Comparison of ENCODE assay signal across 25 cellular contexts in genomic region chr1:43450251-43451070, GRCh38. TPM values are rescaled to one million over a fixed set of nuclear protein-coding genes. Genes with fewer than 3 reads are reported as not detected.
DNase-seq lines count a peak whose midpoint lies in the region; ATAC-seq and TF ChIP-seq lines count a peak whose summit lies in the region.
"Had no signal": no experiment of that assay in that cellular context is flagged by ENCODE, and none has a peak within 500 bp of the region (broad histone marks: within the 10 kb centered on the region; RNA-seq: fewer than 3 reads in every experiment).

No MANE protein-coding gene starts in this region.

- peaks cover 2% of the 10 kb centered on the region for H3K27me3 Mint-ChIP-seq in T-helper 2 cell treated with Interferon-gamma antibody and Interleukin-4, amounts not matched to agents 5 μg/mL and 100 μg/mL, for 36 hours (ENCODE audit: low read depth)
- peaks cover 21% of the 10 kb centered on the region for H3K27me3 Mint-ChIP-seq in HFFc6 (ENCODE audit: insufficient read depth)
- peaks cover 4% of the 10 kb centered on the region in 2 donors for H3K27me3 Mint-ChIP-seq in effector memory CD8-positive, alpha-beta T cell
- H3K27me3 Mint-ChIP-seq: stimulated activated memory B cell treated with anti-CD40 and anti-IgM and Interleukin-4, amounts not matched to agents 10 μg/mL and 1 μg/mL and 100 μg/mL, for 72 hours had no signal

- no peak overlapping the region for H3K4me3 Mint-ChIP-seq in T-helper 2 cell treated with Interferon-gamma antibody and Interleukin-4, amounts not matched to agents 5 μg/mL and 100 μg/mL, for 36 hours
- H3K4me3 Mint-ChIP-seq in HFFc6 = no peak overlapping the region
- no peak overlapping the region for H3K4me3 Mint-ChIP-seq in effector memory CD8-positive, alpha-beta T cell
- H3K4me3 Mint-ChIP-seq: activated CD4-positive, alpha-beta T cell treated with anti-CD3 and anti-CD28 coated beads, Interleukin-2, amount 10 ng/mL, durations not matched to agents 24 days and 14 days; activated naive CD8-positive, alpha-beta T cell; stimulated activated memory B cell treated with anti-CD40 and anti-IgM and Interleukin-4, amounts not matched to agents 10 μg/mL and 1 μg/mL and 100 μg/mL, for 72 hours had no signal

- no peak for TF ChIP-seq CTCF in HFFc6 (IDR thresholded peaks at IDR 0.05)

- no peak for ATAC-seq in effector memory CD8-positive, alpha-beta T cell (replicated peaks)
- ATAC-seq in sciatic nerve = no peak
- ATAC-seq in stimulated activated naive CD8-positive, alpha-beta T cell treated with anti-CD3 and anti-CD28 coated beads, Interleukin-15, Interleukin-2, amounts not matched to agents 100 U/mL and 50 U/mL, for 24 hours = no peak
- ATAC-seq: gastrocnemius medialis; lower lobe of right lung; Panc1; stimulated activated memory B cell treated with anti-CD40 and anti-IgM and Interleukin-4, amounts not matched to agents 10 μg/mL and 1 μg/mL and 100 μg/mL, for 72 hours had no signal

- H3K9me3 Mint-ChIP-seq in T-helper 2 cell treated with Interferon-gamma antibody and Interleukin-4, amounts not matched to agents 5 μg/mL and 100 μg/mL, for 36 hours = no peaks in the 10 kb centered on the region
- peaks cover 5% of the 10 kb centered on the region; the same call in 1 of the 2 replicates for H3K9me3 Mint-ChIP-seq in HFFc6
- no peaks in the 10 kb centered on the region for H3K9me3 Mint-ChIP-seq in effector memory CD8-positive, alpha-beta T cell
- H3K9me3 Mint-ChIP-seq: stimulated activated memory B cell treated with anti-CD40 and anti-IgM and Interleukin-4, amounts not matched to agents 10 μg/mL and 1 μg/mL and 100 μg/mL, for 72 hours had no signal

- no peak for DNase-seq in T-helper 2 cell treated with Interferon-gamma antibody and Interleukin-4, amounts not matched to agents 5 μg/mL and 100 μg/mL, for 36 hours (ENCODE audit: low spot score)
- DNase-seq in T-helper 2 cell = no peak
- DNase-seq in HFFc6 = no peak
- no peak for DNase-seq in effector memory CD8-positive, alpha-beta T cell
- DNase-seq in sciatic nerve (ENCODE audit: low spot score) = peak; percentile 49
- DNase-seq in C1 segment of cervical spinal cord (lab: John Stamatoyannopoulos, UW) = no peak
- no peak for DNase-seq in stimulated activated naive CD8-positive, alpha-beta T cell treated with anti-CD3 and anti-CD28 coated beads, Interleukin-15, Interleukin-2, amounts not matched to agents 100 U/mL and 50 U/mL, for 24 hours
- no peak for DNase-seq in activated effector memory CD4-positive, alpha-beta T cell treated with anti-CD3 and anti-CD28 coated beads, Interleukin-2, amount 50 U/mL, for 16 hours
- DNase-seq: 8988T; activated CD4-positive, alpha-beta T cell treated with anti-CD3 and anti-CD28 coated beads, Interleukin-2, amount 10 ng/mL, durations not matched to agents 24 days and 14 days; effector CD8-positive, alpha-beta T cell; EL; esophagus squamous epithelium; gastrocnemius medialis; lower lobe of right lung; MG63; NCI-H1436; NCI-H510A treated with DMSO at 0.1 percent for 48 hours; NK-92 treated with Interleukin-12 subunit alpha and Interleukin-12 subunit beta, amount 100 ng/mL, for 24 hours; small intestine; stimulated activated CD4-positive, alpha-beta T cell treated with anti-CD3 and anti-CD28 coated beads, Interleukin-2, amount 100 ng/mL, for 24 hours; T-helper 1 cell had no signal

- peak overlapping the region; percentile 37 for H3K27ac Mint-ChIP-seq in T-helper 2 cell treated with Interferon-gamma antibody and Interleukin-4, amounts not matched to agents 5 μg/mL and 100 μg/mL, for 36 hours
- H3K27ac Mint-ChIP-seq in HFFc6 = peak overlapping the region; percentile 59
- H3K27ac Mint-ChIP-seq in effector memory CD8-positive, alpha-beta T cell = peak overlapping the region; percentile 31 to 72
- H3K27ac Mint-ChIP-seq: activated CD4-positive, alpha-beta T cell treated with anti-CD3 and anti-CD28 coated beads, Interleukin-2, amount 10 ng/mL, durations not matched to agents 24 days and 14 days; activated naive CD8-positive, alpha-beta T cell; stimulated activated memory B cell treated with anti-CD40 and anti-IgM and Interleukin-4, amounts not matched to agents 10 μg/mL and 1 μg/mL and 100 μg/mL, for 72 hours had no signal

- intact Hi-C loops in sciatic nerve (cut with DNase I) = no loop called here

- peaks cover 18% of the 10 kb centered on the region for H3K4me1 Mint-ChIP-seq in T-helper 2 cell treated with Interferon-gamma antibody and Interleukin-4, amounts not matched to agents 5 μg/mL and 100 μg/mL, for 36 hours (ENCODE audit: low read depth)
- H3K4me1 Mint-ChIP-seq in HFFc6 (ENCODE audit: low read depth) = peaks cover 51% of the 10 kb centered on the region
- H3K4me1 Mint-ChIP-seq in effector memory CD8-positive, alpha-beta T cell (ENCODE audit: low read depth in 2 of 2) = peaks cover 12 to 17% of the 10 kb centered on the region in 2 donors

- H3K36me3 Mint-ChIP-seq in T-helper 2 cell treated with Interferon-gamma antibody and Interleukin-4, amounts not matched to agents 5 μg/mL and 100 μg/mL, for 36 hours (ENCODE audit: low read depth) = peaks cover 47% of the 10 kb centered on the region
- H3K36me3 Mint-ChIP-seq in HFFc6 (ENCODE audit: low read depth) = peaks cover 67% of the 10 kb centered on the region
- peaks cover 42% of the 10 kb centered on the region for H3K36me3 Mint-ChIP-seq in effector memory CD8-positive, alpha-beta T cell (ENCODE audit: insufficient read depth)

RNA-seq across cellular contexts. Expression of gene HYI, which starts 3.3 kb away (rescaled TPM):
- total RNA-seq in HFFc6 (2021; fragmentation: NEBNext Ultra II Directional; extraction: Animal tissue kit (Norgen Biotek cat#: 25700)) = 10 to 100 TPM; 45.6 to 71.1 (median 61.7) TPM
- total RNA-seq in sciatic nerve = 63.6 TPM
